In the genomic region with DNA sequence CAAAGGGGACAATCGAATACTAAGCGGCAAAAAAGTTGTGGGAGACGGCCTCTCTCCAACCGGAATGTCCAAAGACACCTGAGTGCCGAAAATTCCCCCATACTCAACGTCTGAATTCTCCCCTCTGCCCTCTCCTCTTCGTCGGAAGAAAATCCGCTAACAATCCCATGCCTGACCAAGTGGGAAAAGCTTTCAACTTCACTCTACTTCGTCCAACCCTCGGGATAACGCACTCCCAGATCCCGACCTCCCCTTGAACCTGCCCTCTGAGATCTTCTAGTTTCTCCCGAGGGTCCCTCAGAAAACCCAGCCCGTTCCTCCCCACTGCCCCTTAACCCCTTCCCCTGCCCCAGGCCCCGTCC, we compare ENCODE assay signal across 8 cellular contexts. TPM values are rescaled to one million over a fixed set of nuclear protein-coding genes. Genes with fewer than 3 reads are reported as not detected.
DNase-seq lines count a peak whose midpoint lies in the region; ATAC-seq and TF ChIP-seq lines count a peak whose summit lies in the region.

No MANE protein-coding gene starts in this region.

- H3K9ac ChIP-seq in ES-I3 (ENCODE audit: low read depth, low read length), result peak overlapping the region; percentile 90

- no peaks in the 10 kb centered on the region for H3K9me3 Mint-ChIP-seq in neural crest cell

- peak overlapping the region; percentile 74 to 98 (median 83) for H3K4me3 ChIP-seq in esophagus muscularis mucosa

- H3K4me1 Mint-ChIP-seq in neural crest cell, result peaks cover 45% of the 10 kb centered on the region

- no peak for TF ChIP-seq EP300 in esophagus muscularis mucosa (IDR thresholded peaks at IDR 0.05)

- DNase-seq in RWPE1 (ENCODE audit: low spot score) (peak; percentile 19), esophagus muscularis mucosa (ENCODE audit: extremely low spot score) (no peak), neural crest cell (ENCODE audit: low read depth, low spot score) (no peak), NCI-H2171 (lab: John Stamatoyannopoulos, UW) (no peak), HPDE6-E6E7 (ENCODE audit: extremely low spot score) (no peak)
- no peak for DNase-seq in NK-92 treated with Interleukin-12 subunit alpha and Interleukin-12 subunit beta, amount 100 ng/mL, for 24 hours (lab: John Stamatoyannopoulos, UW)

- H3K9me3 ChIP-seq in ES-I3 (ENCODE audit: control insufficient read depth, insufficient read depth, low read length) (no peaks in the 10 kb centered on the region), esophagus muscularis mucosa (no peaks in the 10 kb centered on the region)

- peak overlapping the region; percentile 97 for H3K4me3 Mint-ChIP-seq in neural crest cell

- POLR2A ChIA-PET in RWPE1 (lab: Yijun Ruan, JAX; ENCODE audit: low non-redundant PET), result no interaction called here

- H3K4me1 ChIP-seq in ES-I3 (ENCODE audit: insufficient read depth, low read length) (peaks cover 28% of the 10 kb centered on the region), esophagus muscularis mucosa (peaks cover 20 to 56% (median 47%) of the 10 kb centered on the region in 4 donors)

- no peaks in the 10 kb centered on the region for H3K36me3 Mint-ChIP-seq in neural crest cell (ENCODE audit: low read depth)

- CTCF ChIA-PET in RWPE1 (lab: Yijun Ruan, JAX), result interaction anchor here (0.5 to 0.7 kb wide), 4 partner anchors 64 to 595 kb away, joined by 3 read pairs; no protein-coding TSS in a partner anchor

- H3K27ac Mint-ChIP-seq in neural crest cell (ENCODE audit: unreplicated experiment), result peak overlapping the region; percentile 86

- ATAC-seq in HG03432 (IDR thresholded peaks at IDR 0.05; ENCODE audit: unreplicated experiment), result no peak

- no peak for TF ChIP-seq POLR2A in esophagus muscularis mucosa (IDR thresholded peaks at IDR 0.05; ENCODE audit: low read depth)

- no peaks in the 10 kb centered on the region for H3K27me3 Mint-ChIP-seq in neural crest cell (ENCODE audit: low read depth)

- H3K27me3 ChIP-seq in esophagus muscularis mucosa, result no peaks in the 10 kb centered on the region

- H3K36me3 ChIP-seq in ES-I3 (ENCODE audit: insufficient read depth, low read length) (no peaks in the 10 kb centered on the region), esophagus muscularis mucosa (peaks cover 0 to 3% (median 0%) of the 10 kb centered on the region in 4 donors)

- peak overlapping the region; percentile 79 for H3K27ac ChIP-seq in RWPE1
- peak overlapping the region; percentile 91 to 95 (median 94) for H3K27ac ChIP-seq in esophagus muscularis mucosa (replicated peaks in 1 of 4)

- intact Hi-C loops in esophagus muscularis mucosa (cut with DNase I), result loop anchor here (10.0 kb wide), 1 partner anchor 200 kb away; the partner anchor contains the start of gene MT1E

- no peak for TF ChIP-seq CTCF in RWPE1 (conservative IDR thresholded peaks at IDR 0.05; ENCODE audit: low read depth)
- TF ChIP-seq CTCF in esophagus muscularis mucosa (IDR thresholded peaks at IDR 0.05), result no peak
- no peak for TF ChIP-seq CTCF in neural crest cell (conservative IDR thresholded peaks at IDR 0.05)

- under 1% methylated on average over 15 of the region's 16 CpGs for WGBS in esophagus muscularis mucosa

RNA-seq across cellular contexts. Expression of gene AMFR, which starts 1.0 kb away (rescaled TPM):
- total RNA-seq in esophagus muscularis mucosa (100 to 1,000 TPM; 150 to 205 (median 179) TPM), neural crest cell (64.7 and 66.4 TPM in 2 replicates)

RNA-seq across cellular contexts. Expression of gene NUDT21, which starts 26.7 kb away (rescaled TPM):
- total RNA-seq in esophagus muscularis mucosa, result 10 to 100 TPM; 35.5 to 46.7 (median 39.9) TPM
- total RNA-seq in neural crest cell, result 232 and 239 TPM in 2 replicates

RNA-seq across cellular contexts. Expression of gene OGFOD1, which starts 27.0 kb away (rescaled TPM):
- total RNA-seq in esophagus muscularis mucosa, result 10 to 100 TPM; 18.3 to 47.1 (median 33.1) TPM
- total RNA-seq in neural crest cell, result 52.9 and 55.4 TPM in 2 replicates
